ENCODE assay signal across 10 cellular contexts in the genomic region with DNA sequence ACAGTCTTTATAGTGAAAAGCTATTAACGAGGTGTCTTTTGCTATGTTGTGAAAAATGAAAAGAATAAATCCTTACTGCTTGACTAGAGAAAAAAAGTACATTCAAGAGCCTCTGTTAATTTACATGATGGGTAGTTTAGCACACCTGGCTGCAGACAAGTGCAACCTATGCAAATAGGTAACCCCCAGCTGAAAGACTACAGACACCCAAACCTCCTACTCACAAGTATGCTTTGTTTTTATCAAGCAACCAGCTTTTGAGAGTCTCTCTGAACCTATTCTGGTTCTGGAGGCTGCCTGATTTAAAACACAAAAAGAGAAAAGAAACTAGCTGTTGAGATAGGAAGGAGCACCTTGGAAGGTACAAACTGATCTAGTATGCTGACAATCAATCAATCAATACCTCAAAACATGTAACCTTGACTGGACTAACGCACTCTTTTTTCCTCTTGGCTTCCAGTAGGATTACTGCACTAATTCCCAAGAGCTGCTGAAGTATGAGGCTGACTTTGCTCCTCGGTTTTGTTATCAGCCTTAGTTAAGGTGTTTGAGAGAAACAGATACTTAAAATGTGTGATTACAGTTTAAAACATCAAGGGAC.
DNase-seq lines count a peak whose midpoint lies in the region; ATAC-seq and TF ChIP-seq lines count a peak whose summit lies in the region.
"Had no signal": no experiment of that assay in that cellular context is flagged by ENCODE, and none has a peak within 500 bp of the region (broad histone marks: within the 10 kb centered on the region; RNA-seq: fewer than 3 reads in every experiment).

No MANE protein-coding gene starts in this region.

- no peak overlapping the region for H3K23ac ChIP-seq in mesendoderm (ENCODE audit: low read length)

- peak overlapping the region; percentile 80 for H3K4me2 ChIP-seq in Karpas-422 (ENCODE audit: low read depth, low read length, poor library complexity, severe bottlenecking)
- H3K4me2 ChIP-seq in mesendoderm (ENCODE audit: low read length): no peak overlapping the region

- CTCF ChIA-PET in A673 (lab: Charles Lee): no interaction called here

- H3K27me3 ChIP-seq in Karpas-422 (ENCODE audit: low read length) (no peaks in the 10 kb centered on the region), mesendoderm (ENCODE audit: insufficient read depth, low read length, poor library complexity) (no peaks in the 10 kb centered on the region), A673 (replicated peaks; ENCODE audit: insufficient read depth, low read depth, low read length, poor library complexity) (no peaks in the 10 kb centered on the region)

- DNase-seq in Karpas-422 (peak; percentile 95), mesendoderm (peak; percentile 72), A673 (ENCODE audit: low spot score) (no peak), H4 (ENCODE audit: low spot score) (no peak), left lobe of liver (ENCODE audit: low spot score) (no peak), COLO829 (ENCODE audit: low spot score) (no peak)

- no peaks in the 10 kb centered on the region for H4K20me1 ChIP-seq in Karpas-422 (ENCODE audit: insufficient read depth, low read depth, low read length)

- TF ChIP-seq POLR2A in GM18505 (IDR thresholded peaks at IDR 0.05; ENCODE audit: borderline replicate concordance, extremely low read depth, insufficient read depth, insufficient read length): no peak

- no peak overlapping the region for H2BK120ac ChIP-seq in mesendoderm (ENCODE audit: low read depth, low read length)

- ATAC-seq in GM18505 (IDR thresholded peaks at IDR 0.05; ENCODE audit: unreplicated experiment): peak; percentile 85
- ATAC-seq in GM21723 (IDR thresholded peaks at IDR 0.05; ENCODE audit: unreplicated experiment): peak; percentile 81
- ATAC-seq in left lobe of liver: no peak
- ATAC-seq: HCT116 had no signal

- no peak overlapping the region for H2BK5ac ChIP-seq in mesendoderm (ENCODE audit: low read length)

- peaks cover 70% of the 10 kb centered on the region for H3K4me1 ChIP-seq in Karpas-422 (ENCODE audit: low read length)
- H3K4me1 ChIP-seq in mesendoderm (ENCODE audit: control insufficient read depth, low read depth, low read length): peaks cover 11% of the 10 kb centered on the region
- H3K4me1 ChIP-seq in A673 (ENCODE audit: insufficient read depth, low read length, poor library complexity, severe bottlenecking): no peaks in the 10 kb centered on the region
- H3K4me1 ChIP-seq: parathyroid adenoma had no signal

- H3K79me1 ChIP-seq in mesendoderm (ENCODE audit: low read length): peaks cover 2% of the 10 kb centered on the region

- H2AK5ac ChIP-seq in mesendoderm (ENCODE audit: low read length): no peak overlapping the region

- H3K27ac ChIP-seq in Karpas-422 (ENCODE audit: low read length): peak overlapping the region; percentile 99
- H3K27ac ChIP-seq in mesendoderm (ENCODE audit: low read depth, low read length): no peak overlapping the region
- no peak overlapping the region for H3K27ac ChIP-seq in A673 (ENCODE audit: low read depth, low read length, poor library complexity, severe bottlenecking)
- H3K27ac ChIP-seq: parathyroid adenoma had no signal

- peak overlapping the region; percentile 53 for H3K18ac ChIP-seq in mesendoderm (ENCODE audit: low read length)

- H3K36me3 ChIP-seq in Karpas-422 (ENCODE audit: insufficient read depth, low read length): peaks cover 31% of the 10 kb centered on the region
- no peaks in the 10 kb centered on the region for H3K36me3 ChIP-seq in mesendoderm (ENCODE audit: control insufficient read depth, insufficient read depth, low read length)
- no peaks in the 10 kb centered on the region for H3K36me3 ChIP-seq in A673 (ENCODE audit: insufficient read depth, low read length, poor library complexity, severe bottlenecking)

- BruUV-seq in A673 (replicated peaks; lab: Mats Ljungman, UMichigan): no TSS peak

- WGBS in mesendoderm (ENCODE audit: extremely low coverage, insufficient coverage, low lambda C conversion rate): no CpG with 5 or more reads among the region's 3 CpGs

- intact Hi-C loops in A673 (cut with micrococcal nuclease; ENCODE audit: unreplicated experiment): no loop called here

- H3K56ac ChIP-seq in mesendoderm (ENCODE audit: low read length): no peak overlapping the region

- H3K9ac ChIP-seq in Karpas-422 (ENCODE audit: low read length): peak overlapping the region; percentile 73
- no peak overlapping the region for H3K9ac ChIP-seq in mesendoderm (ENCODE audit: low read length)
- H3K9ac ChIP-seq: parathyroid adenoma had no signal

- H3K9me3 ChIP-seq in Karpas-422 (ENCODE audit: low read length) (peaks cover 7% of the 10 kb centered on the region; the same call in 1 of the 2 replicates), A673 (ENCODE audit: low read depth, low read length, poor library complexity, severe bottlenecking) (no peaks in the 10 kb centered on the region)

- H4K8ac ChIP-seq in mesendoderm (ENCODE audit: low read depth, low read length): no peak overlapping the region

- peaks cover 90% of the 10 kb centered on the region for H3K79me2 ChIP-seq in Karpas-422 (ENCODE audit: low read length)
- H3K79me2 ChIP-seq in mesendoderm (ENCODE audit: control insufficient read depth, insufficient read depth, low read length): peaks cover 7% of the 10 kb centered on the region
- H3K79me2 ChIP-seq: parathyroid adenoma had no signal

- no peak overlapping the region for H2BK15ac ChIP-seq in mesendoderm (replicated peaks; ENCODE audit: low read depth)

- H3K4me3 ChIP-seq in Karpas-422 (ENCODE audit: low read length) (peak overlapping the region; percentile 56), mesendoderm (ENCODE audit: low read length) (no peak overlapping the region), A673 (ENCODE audit: low read depth, low read length, poor library complexity, severe bottlenecking) (no peak overlapping the region)

- H4K5ac ChIP-seq in mesendoderm (ENCODE audit: low read length): no peak overlapping the region

- H3K9me2 ChIP-seq in Karpas-422 (replicated peaks; ENCODE audit: insufficient read depth, low read length): no peaks in the 10 kb centered on the region

- TF ChIP-seq CTCF in A673 (conservative IDR thresholded peaks at IDR 0.05; ENCODE audit: low read depth, low read length): no peak

- H2AFZ ChIP-seq in Karpas-422 (ENCODE audit: low read length): no peak overlapping the region
- H2AFZ ChIP-seq: parathyroid adenoma had no signal

- POLR2A ChIA-PET in A673 (lab: Charles Lee; ENCODE audit: low non-redundant PET): no interaction called here

- H3K4ac ChIP-seq in mesendoderm (ENCODE audit: low read depth, low read length): no peak overlapping the region

Comparison
In these comparisons a context has a peak if more than half of its experiments do, and no peak if none do; other contexts are left out.
1. DNase-seq: peak in Karpas-422 (single experiment) and mesendoderm (single experiment); none in A673 (single experiment), H4 (single experiment), left lobe of liver (single experiment) and COLO829 (single experiment).